Comparison of ENCODE assay signal across 9 cellular contexts in the genomic region with DNA sequence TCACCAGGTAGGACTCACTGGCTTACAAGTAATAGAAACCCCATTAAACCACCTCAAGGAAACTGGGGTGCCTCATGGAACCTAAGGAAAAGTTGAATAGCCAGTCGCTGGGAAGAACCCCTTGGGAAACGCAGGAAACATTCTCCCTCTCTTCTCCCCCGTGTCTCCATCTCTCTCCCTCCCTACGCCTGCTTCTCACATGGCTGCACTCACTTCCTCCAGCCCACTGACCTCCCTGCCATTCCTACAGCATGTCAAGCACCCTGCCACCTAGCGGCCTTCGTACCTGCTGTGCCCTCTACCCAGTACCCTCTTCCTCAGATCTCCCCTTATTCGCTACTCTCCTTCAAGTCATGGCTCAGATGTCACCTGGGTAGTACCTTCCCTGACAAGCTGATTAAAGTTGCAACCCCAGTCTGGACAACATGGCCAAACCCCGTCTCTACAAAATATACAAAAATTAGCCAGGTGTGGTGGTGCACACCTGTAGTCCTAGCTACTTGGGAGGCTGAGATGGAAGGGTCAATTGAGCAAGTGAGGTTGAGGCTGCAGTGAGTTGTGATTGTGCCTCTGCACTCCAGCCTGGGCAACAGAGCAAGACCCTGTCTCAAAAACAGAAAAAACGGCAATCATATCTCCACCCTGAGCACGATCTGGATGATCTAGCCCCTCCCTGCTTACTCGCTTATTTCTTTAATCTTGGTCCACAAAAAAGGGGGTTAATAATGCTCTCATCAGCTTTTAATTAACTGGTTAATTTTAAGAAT. TPM values are rescaled to one million over a fixed set of nuclear protein-coding genes. Genes with fewer than 3 reads are reported as not detected.
DNase-seq lines count a peak whose midpoint lies in the region; ATAC-seq and TF ChIP-seq lines count a peak whose summit lies in the region.
"Had no signal": no experiment of that assay in that cellular context is flagged by ENCODE, and none has a peak within 500 bp of the region (broad histone marks: within the 10 kb centered on the region; RNA-seq: fewer than 3 reads in every experiment).

No MANE protein-coding gene starts in this region.

- no peaks in the 10 kb centered on the region for H3K4me1 Mint-ChIP-seq in Calu3 (ENCODE audit: low read depth, unreplicated experiment)
- peaks cover 11 to 35% (median 23%) of the 10 kb centered on the region in 4 donors for H3K4me1 Mint-ChIP-seq in CD4-positive, alpha-beta memory T cell

- H3K4me3 Mint-ChIP-seq in Calu3 (ENCODE audit: low read depth, unreplicated experiment): no peak overlapping the region
- no peak overlapping the region for H3K4me3 Mint-ChIP-seq in CD4-positive, alpha-beta memory T cell

- TF ChIP-seq CTCF in Calu3 (IDR thresholded peaks at IDR 0.05; ENCODE audit: unreplicated experiment): peak; percentile 46

- no TSS peak for BruUV-seq in Calu3 (replicated peaks; lab: Mats Ljungman, UMichigan)

- no peaks in the 10 kb centered on the region for H3K9me3 Mint-ChIP-seq in Calu3 (ENCODE audit: low read depth, unreplicated experiment)
- no peaks in the 10 kb centered on the region for H3K9me3 Mint-ChIP-seq in CD4-positive, alpha-beta memory T cell

- POLR2A ChIA-PET in CD4-positive, alpha-beta memory T cell (lab: Charles Lee; ENCODE audit: partially characterized antibody): interaction anchor here (0.8 kb wide), 1 partner anchor 53 kb away, joined by 3 read pairs; no protein-coding TSS in a partner anchor

- H3K36me3 Mint-ChIP-seq in Calu3 (ENCODE audit: insufficient read depth, unreplicated experiment): peaks cover 6% of the 10 kb centered on the region
- H3K36me3 Mint-ChIP-seq in CD4-positive, alpha-beta memory T cell: no peaks in the 10 kb centered on the region

- H3K27ac ChIP-seq in CD4-positive, alpha-beta memory T cell (ENCODE audit: low read depth, low read length): no peak overlapping the region

- no peak overlapping the region for H3K4me3 ChIP-seq in CD4-positive, alpha-beta memory T cell (ENCODE audit: low read length in 2 of 2)

- CTCF ChIA-PET in Calu3 (lab: Charles Lee): no interaction called here
- CTCF ChIA-PET in CD4-positive, alpha-beta memory T cell (lab: Charles Lee; ENCODE audit: partially characterized antibody): interaction anchor here (0.9 to 10.3 kb wide), 8 partner anchors 20 to 150 kb away, joined by 3 to 139 read pairs (median 5); no protein-coding TSS in a partner anchor

- DNase-seq in Calu3 (peak; percentile 70), HT1080 (ENCODE audit: low read depth) (peak; percentile 54), SK-MEL-5 (ENCODE audit: low read depth, low spot score) (peak; percentile 70), kidney tubule cell (ENCODE audit: low spot score) (peak; percentile 83), superior temporal gyrus (ENCODE audit: extremely low spot score) (no peak), NCI-H2029 (lab: John Stamatoyannopoulos, UW) (no peak)
- DNase-seq in CD4-positive, alpha-beta memory T cell: no peak
- DNase-seq: amniotic stem cell had no signal

- in situ Hi-C loops in SK-MEL-5 (cut with HindIII; ENCODE audit: low pct_unique_long_range_greater_than_20kb, low sequenced_read_pairs): no loop called here

- ATAC-seq in GM18867 (IDR thresholded peaks at IDR 0.05; ENCODE audit: unreplicated experiment): no peak

- intact Hi-C loops in Calu3 (cut with micrococcal nuclease; ENCODE audit: unreplicated experiment): loop anchor here (2.0 kb wide), 1 partner anchor 125 kb away; no protein-coding TSS in a partner anchor
- intact Hi-C loops in CD4-positive, alpha-beta memory T cell (cut with micrococcal nuclease): loop anchor here (2.0 to 5.0 kb wide), 2 partner anchors 262 to 375 kb away; no protein-coding TSS in a partner anchor

- peaks cover 12% of the 10 kb centered on the region for H3K4me1 ChIP-seq in CD4-positive, alpha-beta memory T cell (ENCODE audit: insufficient read depth, low read length)

- H3K27me3 Mint-ChIP-seq in Calu3 (ENCODE audit: unreplicated experiment): peaks cover 83% of the 10 kb centered on the region
- peaks cover 0 to 1% of the 10 kb centered on the region in 2 donors for H3K27me3 Mint-ChIP-seq in CD4-positive, alpha-beta memory T cell

- no peaks in the 10 kb centered on the region for H3K27me3 ChIP-seq in CD4-positive, alpha-beta memory T cell (ENCODE audit: insufficient read depth, low read length)

- H3K9me3 ChIP-seq in CD4-positive, alpha-beta memory T cell (ENCODE audit: control insufficient read depth in 1 of 2, low read length in 2 of 2): no peaks in the 10 kb centered on the region

- H3K36me3 ChIP-seq in CD4-positive, alpha-beta memory T cell (ENCODE audit: insufficient read depth, low read length): no peaks in the 10 kb centered on the region

- H3K27ac Mint-ChIP-seq in Calu3 (ENCODE audit: unreplicated experiment): no peak overlapping the region
- peak overlapping the region in 1 of 7 donors; percentile 40 for H3K27ac Mint-ChIP-seq in CD4-positive, alpha-beta memory T cell

RNA-seq across cellular contexts. Expression of gene DTX1, which starts 6.4 kb away (rescaled TPM):
- 0.17 TPM in 1 of 2 replicates, not detected in the other for total RNA-seq in Calu3 (2022)
- 0.05 TPM in 1 of 2 replicates, not detected in the other for total RNA-seq in HT1080 (2014; rRNA removed; shearing (Covaris generic))
- polyA plus RNA-seq in HT1080 (2015; cell fraction: cytosol; rRNA removed): 0.08 and 0.15 TPM in 2 replicates
- 0.03 and 0.07 TPM in 2 replicates for polyA plus RNA-seq in HT1080 (2015; cell fraction: nucleus; rRNA removed)
- 0.95 and 1.1 TPM in 2 replicates for total RNA-seq in SK-MEL-5 (2014; rRNA removed; shearing (Covaris generic))
- 1.6 and 3.1 TPM in 2 replicates for polyA plus RNA-seq in SK-MEL-5 (2015; cell fraction: cytosol; rRNA removed)
- polyA plus RNA-seq in SK-MEL-5 (2015; cell fraction: nucleus; rRNA removed): 2.5 and 3.3 TPM in 2 replicates
- 1 to 10 TPM; 7.0 to 7.5 TPM for total RNA-seq in CD4-positive, alpha-beta memory T cell
- polyA plus RNA-seq in CD4-positive, alpha-beta memory T cell: 1 to 10 TPM in 1 of 2 donors, under 1 TPM in 1; 0.30 to 4.1 TPM

Comparison
In these comparisons a context has a peak if more than half of its experiments do, and no peak if none do; other contexts are left out.
1. DNase-seq: peak in Calu3 (single experiment), HT1080 (single experiment), SK-MEL-5 (single experiment) and kidney tubule cell (single experiment); none in CD4-positive, alpha-beta memory T cell (0 of 5), superior temporal gyrus (single experiment) and NCI-H2029 (single experiment).